ENCODE assay signal across 4 cellular contexts in the genomic region with DNA sequence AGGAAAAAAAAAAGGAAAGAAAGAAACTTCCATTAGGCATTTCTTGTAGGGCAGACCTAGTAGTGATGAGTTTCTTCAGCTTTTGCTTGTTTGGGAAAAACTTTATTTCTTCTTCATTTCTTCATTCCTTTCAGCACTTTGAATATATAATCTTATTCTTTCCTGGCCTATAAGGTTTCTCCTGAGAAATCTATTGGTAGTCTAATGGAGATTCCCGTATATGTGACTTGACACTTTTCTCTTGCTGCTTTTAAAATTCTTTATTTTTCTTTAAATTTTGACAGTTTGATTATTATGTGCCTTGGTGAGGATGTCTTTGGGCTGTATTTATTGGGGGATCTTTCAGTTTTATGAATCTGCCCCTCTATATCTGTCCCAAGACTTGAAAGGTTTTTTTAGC.
TF ChIP-seq lines count a peak whose summit lies in the region.

No MANE protein-coding gene starts in this region.

TF ChIP-seq in HCT116, 20 proteins besides CTCF, POLR2A, EP300 and RAD21:
- TF ChIP-seq TCF7L2 (IDR thresholded peaks at IDR 0.05; ENCODE audit: borderline replicate concordance, extremely low read depth, insufficient read depth, insufficient read length) (no peak), ELF1 (IDR thresholded peaks at IDR 0.05; ENCODE audit: borderline replicate concordance, low read depth) (no peak), CBX3 (IDR thresholded peaks at IDR 0.05; ENCODE audit: low read depth) (peak; percentile 60; the same call in 1 of the 2 replicates), CEBPB (IDR thresholded peaks at IDR 0.05; ENCODE audit: low read depth) (no peak), POLR2AphosphoS5 (IDR thresholded peaks at IDR 0.05; ENCODE audit: low read depth, low read length) (no peak), SRF (IDR thresholded peaks at IDR 0.05; ENCODE audit: low read depth) (no peak)
- TF ChIP-seq, protein P1, sequence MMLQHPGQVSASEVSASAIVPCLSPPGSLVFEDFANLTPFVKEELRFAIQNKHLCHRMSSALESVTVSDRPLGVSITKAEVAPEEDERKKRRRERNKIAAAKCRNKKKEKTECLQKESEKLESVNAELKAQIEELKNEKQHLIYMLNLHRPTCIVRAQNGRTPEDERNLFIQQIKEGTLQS (IDR thresholded peaks at IDR 0.05) = no peak

TF ChIP-seq in HEK293, 187 proteins besides CTCF, POLR2A, EP300 and RAD21:
- peak; percentile 87 for TF ChIP-seq SETDB1 (IDR thresholded peaks at IDR 0.05; ENCODE audit: insufficient read length, low read length)
- 0 out of 2 replicates have a peak, but pooled peaks have one; percentile 11 for TF ChIP-seq ZNF626 (tag by site-specific recombination; IDR thresholded peaks at IDR 0.05)
- TF ChIP-seq ZNF791 (tag by site-specific recombination; IDR thresholded peaks at IDR 0.05) = peak; percentile 98
- no peak for TF ChIP-seq ZNF660 (tag by site-specific recombination; IDR thresholded peaks at IDR 0.05)

TF ChIP-seq in GM12878, 131 proteins besides CTCF, POLR2A, EP300 and RAD21:
- TF ChIP-seq MYB (IDR thresholded peaks at IDR 0.05; ENCODE audit: borderline replicate concordance, low read depth, low read length) (no peak), BACH1 (IDR thresholded peaks at IDR 0.05; ENCODE audit: borderline replicate concordance) (no peak), TAF1 (IDR thresholded peaks at IDR 0.05; ENCODE audit: borderline replicate concordance, low read depth, low read length) (no peak), CBX5 (IDR thresholded peaks at IDR 0.05; ENCODE audit: low read depth) (0 out of 2 replicates have a peak, but pooled peaks have one; percentile 55)

TF ChIP-seq in K562, 482 proteins besides CTCF, POLR2A, EP300 and RAD21:
- TF ChIP-seq HEY1 (CRISPR knock-in tag; IDR thresholded peaks at IDR 0.05; ENCODE audit: borderline replicate concordance) (no peak), CBX3 (IDR thresholded peaks at IDR 0.05; ENCODE audit: borderline replicate concordance in 1 of 2, low read length in 2 of 2) (peak in 1 of 2 experiments; percentile 72; a peak in 2 of 3 replicates), TRIM28 (IDR thresholded peaks at IDR 0.05) (peak; percentile 81)
